ENCODE assay signal across 26 cellular contexts in genomic region chr11:80502511-80502910, GRCh38.
DNase-seq lines count a peak whose midpoint lies in the region; ATAC-seq, FAIRE-seq and TF ChIP-seq lines count a peak whose summit lies in the region.
"Had no signal": no experiment of that assay in that cellular context is flagged by ENCODE, and none has a peak within 500 bp of the region (broad histone marks: within the 10 kb centered on the region; RNA-seq: fewer than 3 reads in every experiment).

No MANE protein-coding gene starts in this region.

- POLR2A ChIA-PET in H1 (lab: Charles Lee; ENCODE audit: partially characterized antibody) = no interaction called here

- peak; percentile 52 to 54 for TF ChIP-seq RAD21 in H1 (IDR thresholded peaks at IDR 0.05 in 1 of 2, conservative IDR thresholded peaks at IDR 0.05 in 1 of 2; ENCODE audit: low read depth in 2 of 2, low read length in 2 of 2)

- H3K56ac ChIP-seq in H1 (replicated peaks; ENCODE audit: insufficient read length, low read depth, low read length) = no peak overlapping the region

- no peak overlapping the region for H3K4ac ChIP-seq in H1 (replicated peaks; ENCODE audit: insufficient read length, low read depth, low read length)

- CTCF ChIA-PET in H1 (lab: Charles Lee; ENCODE audit: partially characterized antibody) = interaction anchor here (0.7 kb wide), 1 partner anchor 346 kb away, joined by 3 read pairs; no protein-coding TSS in a partner anchor

- TF ChIP-seq POLR2A in H1 (IDR thresholded peaks at IDR 0.05; ENCODE audit: control extremely low read depth in 1 of 2, low read depth in 2 of 2, low read length in 2 of 2) = no peak

- FAIRE-seq in H1 (lab: Jason Lieb, UNC) (peak; percentile 62), HTR-8/SVneo (lab: Jason Lieb, UNC) (no peak)
- FAIRE-seq: A204.1, G401.6, K562 had no signal

- H3K27ac ChIP-seq in H1 (ENCODE audit: low read depth, low read length) = no peak overlapping the region
- H3K27ac ChIP-seq in aorta (ENCODE audit: low read depth in 1 of 2, low read length in 2 of 2) = no peak overlapping the region
- H3K27ac ChIP-seq: BLaER1, PC-9 had no signal

- peaks cover 6% of the 10 kb centered on the region for H3K9me3 Mint-ChIP-seq in progenitor cell of endocrine pancreas (ENCODE audit: low read depth)

- no peak overlapping the region for H3K4me3 Mint-ChIP-seq in progenitor cell of endocrine pancreas (ENCODE audit: low read depth)
- H3K4me3 Mint-ChIP-seq: CD4-positive, alpha-beta T cell had no signal

- H3K23me2 ChIP-seq in H1 (ENCODE audit: low read depth, low read length) = no peaks in the 10 kb centered on the region

- H4K91ac ChIP-seq in H1 (replicated peaks; ENCODE audit: insufficient read length, low read length) = no peak overlapping the region

- H3K36me3 Mint-ChIP-seq in progenitor cell of endocrine pancreas (ENCODE audit: insufficient read depth) = peaks cover 2% of the 10 kb centered on the region

- peaks cover 3% of the 10 kb centered on the region for H3K27me3 Mint-ChIP-seq in progenitor cell of endocrine pancreas
- H3K27me3 Mint-ChIP-seq: CD4-positive, alpha-beta T cell had no signal

- peak; percentile 10 for DNase-seq in H7
- no peak for DNase-seq in H1 (ENCODE audit: low read depth in 1 of 2, low spot score in 2 of 2)
- peak; percentile 35 for DNase-seq in iPS-NIHi7 (ENCODE audit: extremely low spot score)
- DNase-seq in progenitor cell of endocrine pancreas (ENCODE audit: low spot score, unreplicated experiment) = no peak
- no peak for DNase-seq in activated naive CD4-positive, alpha-beta T cell (lab: John Stamatoyannopoulos, UW)
- DNase-seq in aorta = no peak
- DNase-seq in HTR-8/SVneo (ENCODE audit: insufficient read length, low spot score) = no peak
- DNase-seq in stimulated activated naive CD8-positive, alpha-beta T cell treated with anti-CD3 and anti-CD28 coated beads, Interleukin-15, Interleukin-2, amounts not matched to agents 100 U/mL and 50 U/mL, for 24 hours = no peak
- DNase-seq: CD4-positive, alpha-beta T cell; DMS53; GOT3; Kasumi-1; NCI-H1092 treated with DMSO at 0.1 percent for 48 hours; NCI-H1436; NCI-H187 treated with DMSO at 0.1 percent for 48 hours; NCI-H2171 treated with DMSO at 0.1 percent for 48 hours; NCI-H524; NCI-H82; NK-92 treated with Interleukin-12 subunit alpha and Interleukin-12 subunit beta, amount 100 ng/mL, for 24 hours; PC-9; Right ventricle myocardium superior; RPMI8226 had no signal

- no peak overlapping the region for H2BK12ac ChIP-seq in H1 (ENCODE audit: low read depth, low read length)

- H2AK5ac ChIP-seq in H1 (ENCODE audit: low read depth, low read length) = no peak overlapping the region

- no peaks in the 10 kb centered on the region for H3K4me1 Mint-ChIP-seq in progenitor cell of endocrine pancreas (ENCODE audit: low read depth)

- no peak for ATAC-seq in aorta (ENCODE audit: low FRiP score)
- ATAC-seq in stimulated activated naive CD8-positive, alpha-beta T cell treated with anti-CD3 and anti-CD28 coated beads, Interleukin-15, Interleukin-2, amounts not matched to agents 100 U/mL and 50 U/mL, for 24 hours = no peak
- ATAC-seq: K562 had no signal

- H4K20me1 ChIP-seq in H1 (replicated peaks in 1 of 2; ENCODE audit: control insufficient read depth in 1 of 2, insufficient read depth in 2 of 2, low read length in 2 of 2) = no peaks in the 10 kb centered on the region
- H4K20me1 ChIP-seq: BLaER1 had no signal

- no peaks in the 10 kb centered on the region for H3K27me3 ChIP-seq in H7 (ENCODE audit: control insufficient read depth, insufficient read depth, low read length)
- H3K27me3 ChIP-seq in H1 (replicated peaks in 1 of 4; ENCODE audit: control insufficient read depth in 3 of 4, extremely low read depth in 1 of 4, insufficient read depth in 3 of 4, low read length in 3 of 4) = no peaks in the 10 kb centered on the region
- no peaks in the 10 kb centered on the region for H3K27me3 ChIP-seq in aorta (ENCODE audit: control insufficient read depth in 1 of 2, insufficient read depth in 2 of 2, low read length in 1 of 2)
- H3K27me3 ChIP-seq: BLaER1 had no signal

- intact Hi-C loops in aorta (cut with DNase I) = no loop called here

- H3K4me3 ChIP-seq in H7 (ENCODE audit: insufficient read depth, low read depth, low read length) (no peak overlapping the region), H1 (ENCODE audit: extremely low read depth in 1 of 4, insufficient read depth in 2 of 4, low read depth in 3 of 4, low read length in 4 of 4) (no peak overlapping the region), aorta (ENCODE audit: low read length in 2 of 2) (no peak overlapping the region)
- H3K4me3 ChIP-seq: BLaER1, K562, PC-9 had no signal

- no peak overlapping the region for H2BK15ac ChIP-seq in H1 (ENCODE audit: low read length)

- H3K36me3 ChIP-seq in H7 (replicated peaks; ENCODE audit: control insufficient read depth, insufficient read depth, low read length) (no peaks in the 10 kb centered on the region), H1 (ENCODE audit: control insufficient read depth in 2 of 4, insufficient read depth in 4 of 4, low read length in 3 of 4) (no peaks in the 10 kb centered on the region), aorta (ENCODE audit: control insufficient read depth in 1 of 2, insufficient read depth in 2 of 2, low read length in 1 of 2) (no peaks in the 10 kb centered on the region)
- H3K36me3 ChIP-seq: BLaER1 had no signal

- no peak overlapping the region for H3K4me2 ChIP-seq in H1 (ENCODE audit: insufficient read depth in 1 of 2, low read depth in 2 of 2, low read length in 2 of 2)
- H3K4me2 ChIP-seq: BLaER1, PC-9 had no signal

- TF ChIP-seq CTCF in H1 (IDR thresholded peaks at IDR 0.05; ENCODE audit: control extremely low read depth in 1 of 3, insufficient read depth in 1 of 3, low read depth in 1 of 3, low read length in 3 of 3) = peak in 2 of 3 experiments; percentile 14 to 36; a peak in 1 of 4 replicates
- TF ChIP-seq CTCF in progenitor cell of endocrine pancreas (IDR thresholded peaks at IDR 0.05; ENCODE audit: unreplicated experiment) = peak; percentile 18

- H2BK120ac ChIP-seq in H1 (replicated peaks; ENCODE audit: low read depth, low read length) = no peak overlapping the region

- H3K23ac ChIP-seq in H1 (ENCODE audit: insufficient read length) = no peak overlapping the region

- no peaks in the 10 kb centered on the region for H3K9me3 ChIP-seq in H1 (ENCODE audit: insufficient read depth in 2 of 2, low read depth in 1 of 2, low read length in 1 of 2)
- no peaks in the 10 kb centered on the region for H3K9me3 ChIP-seq in aorta (ENCODE audit: control insufficient read depth, low read length)
- H3K9me3 ChIP-seq: BLaER1 had no signal

- no peak overlapping the region for H4K8ac ChIP-seq in H1 (ENCODE audit: extremely low read depth, insufficient read depth, low read length)

- WGBS in H1 (ENCODE audit: extremely low coverage in 1 of 2, insufficient coverage in 1 of 2, insufficient read length in 1 of 2, insufficient replicate concordance in 2 of 2, low coverage in 1 of 2, low lambda C conversion rate in 2 of 2, missing lambda C conversion rate in 1 of 2), 2 experiments = 88% methylated on average over 3 of the region's 3 CpGs; no CpG with 5 or more reads in 1 of the 2 experiments
- 67 to 69% methylated on average over 3 of the region's 3 CpGs for WGBS in aorta, 2 donors

- no peaks in the 10 kb centered on the region for H3K79me2 ChIP-seq in H1 (ENCODE audit: control insufficient read depth in 1 of 2, insufficient read depth in 2 of 2, low read length in 2 of 2)

- H3K18ac ChIP-seq in H1 (ENCODE audit: extremely low read depth, low read length) = no peak overlapping the region

- H3K27ac Mint-ChIP-seq in progenitor cell of endocrine pancreas = no peak overlapping the region
- H3K27ac Mint-ChIP-seq: CD4-positive, alpha-beta T cell had no signal

- H2BK20ac ChIP-seq in H1 (ENCODE audit: low read length) = no peak overlapping the region

- H3K9ac ChIP-seq in H1 (replicated peaks in 1 of 4; ENCODE audit: extremely low read depth in 1 of 4, low read depth in 3 of 4, low read length in 3 of 4) = no peak overlapping the region
- H3K9ac ChIP-seq: BLaER1 had no signal

- H3K4me1 ChIP-seq in H1 (replicated peaks in 1 of 4; ENCODE audit: control insufficient read depth in 3 of 4, insufficient read depth in 4 of 4, low read length in 3 of 4) = no peaks in the 10 kb centered on the region; a peak in 1 of 7 replicates
- no peaks in the 10 kb centered on the region for H3K4me1 ChIP-seq in aorta (ENCODE audit: control insufficient read depth in 1 of 2, insufficient read depth in 2 of 2, low read length in 2 of 2)
- H3K4me1 ChIP-seq: BLaER1 had no signal

- H4K5ac ChIP-seq in H1 (ENCODE audit: insufficient read length, low read depth, low read length) = no peak overlapping the region

- no peak overlapping the region for H3K14ac ChIP-seq in H1 (ENCODE audit: insufficient read length)

- no peak for TF ChIP-seq EP300 in H1 (IDR thresholded peaks at IDR 0.05; ENCODE audit: borderline replicate concordance in 1 of 2, low read depth in 2 of 2, low read length in 2 of 2)

- H2BK5ac ChIP-seq in H1 (ENCODE audit: low read depth, low read length) = no peak overlapping the region

- no peaks in the 10 kb centered on the region for H3K79me1 ChIP-seq in H1 (ENCODE audit: low read depth, low read length)

- no peak overlapping the region for H2AFZ ChIP-seq in H1 (ENCODE audit: low read length)
- H2AFZ ChIP-seq: PC-9 had no signal

TF ChIP-seq in H1, 55 proteins besides CTCF, POLR2A, EP300 and RAD21 (continues in another document):
- no peak for TF ChIP-seq GTF2F1 (IDR thresholded peaks at IDR 0.05; ENCODE audit: borderline replicate concordance, low read depth, low read length)
- no peak for TF ChIP-seq SRF (IDR thresholded peaks at IDR 0.05; ENCODE audit: low read depth, low read length)
- TF ChIP-seq PHF8 (conservative IDR thresholded peaks at IDR 0.05; ENCODE audit: low read depth, low read length) = no peak
- TF ChIP-seq CREB1 (IDR thresholded peaks at IDR 0.05) = no peak

Comparison
In these comparisons a context has a peak if more than half of its experiments do, and no peak if none do; other contexts are left out.
1. DNase-seq: peak in H7 (single experiment) and iPS-NIHi7 (single experiment); none in H1 (0 of 2), progenitor cell of endocrine pancreas (single experiment), activated naive CD4-positive, alpha-beta T cell (0 of 4), aorta (0 of 2), HTR-8/SVneo (single experiment) and stimulated activated naive CD8-positive, alpha-beta T cell treated with anti-CD3 and anti-CD28 coated beads, Interleukin-15, Interleukin-2, amounts not matched to agents 100 U/mL and 50 U/mL, for 24 hours (single experiment).